In the genomic region with DNA sequence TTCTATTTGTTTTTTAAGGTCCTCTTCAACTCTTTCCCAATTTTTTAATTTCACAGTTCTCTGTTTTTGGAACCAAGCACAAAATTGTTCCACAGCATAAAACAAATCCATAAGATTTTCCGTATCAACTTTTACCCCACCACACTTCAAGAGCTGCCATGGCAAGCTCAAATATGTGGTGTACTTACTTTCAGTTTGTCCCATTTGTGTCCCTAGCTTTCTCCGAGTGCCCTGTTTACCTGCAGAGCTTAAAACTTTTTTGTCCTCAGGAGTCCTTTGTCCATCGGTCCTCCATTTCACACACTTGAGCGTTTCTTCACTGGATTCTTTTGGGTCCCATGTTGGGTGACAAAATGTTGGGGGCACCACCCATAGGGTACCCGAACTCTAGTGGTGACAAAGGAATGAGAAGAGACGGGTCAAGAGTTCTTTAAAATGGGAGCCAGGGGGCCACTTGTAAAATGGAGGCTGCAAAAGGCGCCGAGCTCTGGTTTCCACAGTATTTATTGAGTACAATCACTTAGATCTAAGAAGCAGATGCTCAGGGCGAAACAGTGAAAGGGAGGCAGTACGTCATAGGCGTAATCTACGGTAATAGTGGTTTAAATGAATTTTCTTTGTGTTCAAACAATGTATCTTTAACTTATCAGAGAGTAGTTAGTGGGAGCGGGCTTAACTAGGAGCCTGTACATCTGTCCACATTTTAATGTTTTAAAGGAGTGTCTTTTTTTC, we compare ENCODE assay signal across 21 cellular contexts.
"Had no signal": no experiment of that assay in that cellular context is flagged by ENCODE, and none has a peak within 500 bp of the region (broad histone marks: within the 10 kb centered on the region; RNA-seq: fewer than 3 reads in every experiment).

No MANE protein-coding gene starts in this region.

- H3K36me3 ChIP-seq: left ventricle myocardium inferior, spleen, tibial nerve, upper lobe of right lung, vagina had no signal

- DNase-seq: dorsolateral prefrontal cortex; effector CD8-positive, alpha-beta T cell; foreskin melanocyte; head of caudate nucleus; kidney; left cardiac atrium; left ventricle myocardium inferior; mesendoderm; naive B cell; spleen; stimulated activated CD4-positive, alpha-beta T cell treated with anti-CD3 and anti-CD28 coated beads, Interleukin-15, amount 100 ng/mL, for 24 hours; stimulated activated CD4-positive, alpha-beta T cell treated with anti-CD3 and anti-CD28 coated beads, Interleukin-1b, Interleukin-23, amount 100 ng/mL, for 48 hours; stimulated activated CD4-positive, alpha-beta T cell treated with anti-CD3 and anti-CD28 coated beads, Interleukin-4, amount 100 ng/mL, for 24 hours; upper lobe of right lung had no signal

- H3K4me1 Mint-ChIP-seq: naive B cell; nephron; stimulated activated memory B cell treated with anti-CD40 and anti-IgM and Interleukin-4, amounts not matched to agents 10 μg/mL and 1 μg/mL and 100 μg/mL, for 72 hours had no signal

- H3K27me3 Mint-ChIP-seq: stimulated activated memory B cell treated with anti-CD40 and anti-IgM and Interleukin-4, amounts not matched to agents 10 μg/mL and 1 μg/mL and 100 μg/mL, for 72 hours had no signal

- H3K4me3 Mint-ChIP-seq: naive B cell; nephron; stimulated activated memory B cell treated with anti-CD40 and anti-IgM and Interleukin-4, amounts not matched to agents 10 μg/mL and 1 μg/mL and 100 μg/mL, for 72 hours; stimulated activated naive CD8-positive, alpha-beta T cell treated with anti-CD3 and anti-CD28 coated beads, Interleukin-15, Interleukin-2, amounts not matched to agents 100 ng/mL and 50 ng/mL, for 24 hours had no signal

- H3K27ac ChIP-seq: dorsolateral prefrontal cortex, hepatocyte, left ventricle myocardium inferior, spleen, tibial nerve, upper lobe of right lung, vagina had no signal

- H3K4me1 ChIP-seq: left ventricle myocardium inferior, spleen, tibial nerve, upper lobe of right lung, vagina had no signal

- H3K27ac Mint-ChIP-seq: nephron; stimulated activated memory B cell treated with anti-CD40 and anti-IgM and Interleukin-4, amounts not matched to agents 10 μg/mL and 1 μg/mL and 100 μg/mL, for 72 hours; stimulated activated naive CD8-positive, alpha-beta T cell treated with anti-CD3 and anti-CD28 coated beads, Interleukin-15, Interleukin-2, amounts not matched to agents 100 ng/mL and 50 ng/mL, for 24 hours had no signal

- H3K27me3 ChIP-seq: dorsolateral prefrontal cortex, hepatocyte, spleen, tibial nerve, upper lobe of right lung, vagina had no signal

- H3K4me3 ChIP-seq: dorsolateral prefrontal cortex, hepatocyte, left ventricle myocardium inferior, spleen, tibial nerve, upper lobe of right lung, vagina had no signal

- H3K9me3 ChIP-seq: tibial nerve, upper lobe of right lung, vagina had no signal

- ATAC-seq: left cardiac atrium; sciatic nerve; stimulated activated memory B cell treated with anti-CD40 and anti-IgM and Interleukin-4, amounts not matched to agents 10 μg/mL and 1 μg/mL and 100 μg/mL, for 72 hours; upper lobe of right lung had no signal
